ENCODE assay signal across 9 cellular contexts in genomic region chr6:91911945-91912344, GRCh38.
"Had no signal": no experiment of that assay in that cellular context is flagged by ENCODE, and none has a peak within 500 bp of the region (broad histone marks: within the 10 kb centered on the region; RNA-seq: fewer than 3 reads in every experiment).

No MANE protein-coding gene starts in this region.

- DNase-seq: GM23248, GOT3, H7, H9, HCEC 1CT, HFFc6 had no signal

- H3K4me2 ChIP-seq: GM23338 had no signal

- H3K4me1 ChIP-seq: HAP-1 had no signal

- H2AFZ ChIP-seq: GM23248, GM23338 had no signal

- H3K9ac ChIP-seq: GM23248 had no signal

- H3K4me3 ChIP-seq: GM23248, GM23338, HAP-1 had no signal

- H3K27ac ChIP-seq: GM23248 had no signal

- ATAC-seq: GM23338, HCT116 had no signal

- H3K9me3 ChIP-seq: HAP-1 had no signal

- H3K36me3 ChIP-seq: HAP-1 had no signal
